Comparison of ENCODE assay signal across 17 cellular contexts in genomic region chr21:27743971-27744564, GRCh38.
DNase-seq lines count a peak whose midpoint lies in the region; ATAC-seq and TF ChIP-seq lines count a peak whose summit lies in the region.
"Had no signal": no experiment of that assay in that cellular context is flagged by ENCODE, and none has a peak within 500 bp of the region (broad histone marks: within the 10 kb centered on the region; RNA-seq: fewer than 3 reads in every experiment).

No MANE protein-coding gene starts in this region.

- H3K27me3 ChIP-seq in heart left ventricle (no peaks in the 10 kb centered on the region), aorta (ENCODE audit: control insufficient read depth in 1 of 2, insufficient read depth in 2 of 2, low read length in 1 of 2) (no peaks in the 10 kb centered on the region)
- H3K27me3 ChIP-seq: BE2C; BLaER1 treated with 17β-estradiol and CSF1 and Interleukin-3, amounts not matched to agents 10 nM and 100 nM had no signal

- no peak for TF ChIP-seq CTCF in heart left ventricle (IDR thresholded peaks at IDR 0.05)

- no peaks in the 10 kb centered on the region for H3K9me3 ChIP-seq in heart left ventricle
- H3K9me3 ChIP-seq in aorta (ENCODE audit: control insufficient read depth, low read length): no peaks in the 10 kb centered on the region
- H3K9me3 ChIP-seq: BE2C, HAP-1 had no signal

- H3K36me3 ChIP-seq in heart left ventricle: no peaks in the 10 kb centered on the region
- no peaks in the 10 kb centered on the region for H3K36me3 ChIP-seq in aorta (ENCODE audit: control insufficient read depth in 1 of 2, insufficient read depth in 2 of 2, low read length in 1 of 2)
- H3K36me3 ChIP-seq: BE2C; BLaER1 treated with 17β-estradiol and CSF1 and Interleukin-3, amounts not matched to agents 10 nM and 100 nM; HAP-1 had no signal

- peaks cover 0 to 3% (median 0%) of the 10 kb centered on the region in 12 donors for H3K4me1 ChIP-seq in heart left ventricle
- H3K4me1 ChIP-seq in aorta (ENCODE audit: control insufficient read depth in 1 of 2, insufficient read depth in 2 of 2, low read length in 2 of 2): no peaks in the 10 kb centered on the region
- H3K4me1 ChIP-seq: BE2C; BLaER1 treated with 17β-estradiol and CSF1 and Interleukin-3, amounts not matched to agents 10 nM and 100 nM; HAP-1 had no signal

- H3K4me3 ChIP-seq in heart left ventricle (no peak overlapping the region), aorta (ENCODE audit: low read length in 2 of 2) (no peak overlapping the region)
- H3K4me3 ChIP-seq: BLaER1 treated with 17β-estradiol and CSF1 and Interleukin-3, amounts not matched to agents 10 nM and 100 nM; HAP-1 had no signal

- DNase-seq in Right ventricle myocardium superior (peak; percentile 33), heart left ventricle (no peak), sciatic nerve (ENCODE audit: low spot score) (no peak), aorta (no peak), activated gamma-delta T cell (lab: John Stamatoyannopoulos, UW) (no peak)
- DNase-seq: BE2C; CD4-positive, alpha-beta T cell; CD8-positive, alpha-beta memory T cell; DMS 273 treated with DMSO at 0.1 percent for 48 hours; DMS79; EL; GF-D8; GOT3 had no signal

- ATAC-seq in Right ventricle myocardium superior (ENCODE audit: poor library complexity) (no peak), heart left ventricle (no peak), sciatic nerve (peak; percentile 44), aorta (ENCODE audit: low FRiP score) (peak; percentile 26), HG02973 (IDR thresholded peaks at IDR 0.05; ENCODE audit: unreplicated experiment) (no peak)

- intact Hi-C loops in Right ventricle myocardium superior (cut with DNase I): no loop called here
- intact Hi-C loops in heart left ventricle (cut with DNase I): no loop called here
- intact Hi-C loops in sciatic nerve (cut with DNase I): no loop called here
- intact Hi-C loops in aorta (cut with DNase I): no loop called here

- 77 to 88% (median 86%) methylated on average over 7 of the region's 7 CpGs for WGBS in heart left ventricle, 4 donors
- WGBS in aorta, 2 donors: 91 to 93% methylated on average over 7 of the region's 7 CpGs

- no peak for TF ChIP-seq POLR2A in heart left ventricle (IDR thresholded peaks at IDR 0.05)

- H3K27ac ChIP-seq in heart left ventricle: no peak overlapping the region
- no peak overlapping the region for H3K27ac ChIP-seq in aorta (ENCODE audit: low read depth in 1 of 2, low read length in 2 of 2)
- H3K27ac ChIP-seq: 22Rv1; BLaER1 treated with 17β-estradiol and CSF1 and Interleukin-3, amounts not matched to agents 10 nM and 100 nM had no signal

Comparison
In these comparisons a context has a peak if more than half of its experiments do, and no peak if none do; other contexts are left out.
1. ATAC-seq: peak in sciatic nerve (single experiment) and aorta (single experiment); none in Right ventricle myocardium superior (single experiment), heart left ventricle (0 of 4) and HG02973 (single experiment).